34 cellular contexts compared by ENCODE assay signal in genomic region chr12:64205542-64205941, GRCh38. TPM values are rescaled to one million over a fixed set of nuclear protein-coding genes. Genes with fewer than 3 reads are reported as not detected.
DNase-seq lines count a peak whose midpoint lies in the region; ATAC-seq, FAIRE-seq and TF ChIP-seq lines count a peak whose summit lies in the region.
"Had no signal": no experiment of that assay in that cellular context is flagged by ENCODE, and none has a peak within 500 bp of the region (broad histone marks: within the 10 kb centered on the region; RNA-seq: fewer than 3 reads in every experiment).

No MANE protein-coding gene starts in this region.

- H3K79me2 ChIP-seq in HepG2 (ENCODE audit: insufficient read depth, low read length) (no peaks in the 10 kb centered on the region), K562 (ENCODE audit: control insufficient read depth, insufficient read depth, low read length) (no peaks in the 10 kb centered on the region)

- no peaks in the 10 kb centered on the region for H3K27me3 ChIP-seq in HepG2 (ENCODE audit: control insufficient read depth in 1 of 2, insufficient read depth in 2 of 2, low read length in 2 of 2)
- no peaks in the 10 kb centered on the region for H3K27me3 ChIP-seq in right lobe of liver
- no peaks in the 10 kb centered on the region for H3K27me3 ChIP-seq in K562 (ENCODE audit: control insufficient read depth in 2 of 2, insufficient read depth in 2 of 2, low read length in 2 of 2)
- no peaks in the 10 kb centered on the region for H3K27me3 ChIP-seq in gastrocnemius medialis
- no peaks in the 10 kb centered on the region for H3K27me3 ChIP-seq in CD4-positive, alpha-beta T cell (ENCODE audit: control insufficient read depth, insufficient read depth, low read length)
- H3K27me3 ChIP-seq: BE2C; BLaER1; BLaER1 treated with 17β-estradiol and CSF1 and Interleukin-3, amounts not matched to agents 10 nM and 100 nM had no signal

- no peak overlapping the region for H3K4me2 ChIP-seq in HepG2 (ENCODE audit: low read depth, low read length)
- no peak overlapping the region for H3K4me2 ChIP-seq in K562 (ENCODE audit: insufficient read depth, low read length)
- H3K4me2 ChIP-seq: A549; BLaER1; BLaER1 treated with 17β-estradiol and CSF1 and Interleukin-3, amounts not matched to agents 10 nM and 100 nM had no signal

- H3K9me1 ChIP-seq in K562 (ENCODE audit: control insufficient read depth, insufficient read depth, low read length), result no peaks in the 10 kb centered on the region

- H3K27ac Mint-ChIP-seq in CD4-positive, alpha-beta T cell, result no peak overlapping the region
- H3K27ac Mint-ChIP-seq: B cell; CD14-positive monocyte; CD4-positive, alpha-beta memory T cell; CD8-positive, alpha-beta memory T cell; CD8-positive, alpha-beta T cell had no signal

- POLR2A ChIA-PET in HepG2 (lab: Yijun Ruan, JAX), result no interaction called here
- POLR2A ChIA-PET in HEK293 (lab: Yijun Ruan, JAX), result no interaction called here
- POLR2A ChIA-PET in K562 (lab: Yijun Ruan, JAX), result no interaction called here
- POLR2A ChIA-PET in CD4-positive, alpha-beta T cell (lab: Charles Lee), result no interaction called here

- no peak for DNase-seq in HepG2 (ENCODE audit: low spot score)
- DNase-seq in right lobe of liver, result no peak
- no peak for DNase-seq in K562 (ENCODE audit: extremely low read depth in 1 of 4, low spot score in 3 of 4)
- DNase-seq in gastrocnemius medialis, result no peak
- no peak for DNase-seq in CD4-positive, alpha-beta T cell
- DNase-seq: 8988T; ACHN; AML-193; BE2C; C1 segment of cervical spinal cord; Caco-2; Calu3; CD4-positive, alpha-beta memory T cell; CD4-positive, CD25-positive, alpha-beta regulatory T cell; CD8-positive, alpha-beta memory T cell; CD8-positive, alpha-beta T cell; COR-L47; DMS 273 treated with DMSO at 0.1 percent for 48 hours; DMS153; DMS53; DMS79; DMS79 treated with DMSO at 0.1 percent for 48 hours; DND-41; EL had no signal

- no peak for TF ChIP-seq RAD21 in HepG2 (CRISPR knock-in tag; IDR thresholded peaks at IDR 0.05)
- no peak for TF ChIP-seq RAD21 in K562 (CRISPR knock-in tag; conservative IDR thresholded peaks at IDR 0.05 in 1 of 2, IDR thresholded peaks at IDR 0.05 in 1 of 2)

- H3K27ac ChIP-seq in HepG2 (ENCODE audit: extremely low read length, insufficient read depth, low read length), result no peak overlapping the region
- no peak overlapping the region for H3K27ac ChIP-seq in right lobe of liver
- H3K27ac ChIP-seq in HEK293 (ENCODE audit: extremely low read depth, low read depth, low read length), result no peak overlapping the region
- H3K27ac ChIP-seq in K562 (ENCODE audit: extremely low read depth, low read depth, low read length), result no peak overlapping the region
- no peak overlapping the region for H3K27ac ChIP-seq in gastrocnemius medialis
- no peak overlapping the region for H3K27ac ChIP-seq in CD4-positive, alpha-beta T cell (ENCODE audit: low read depth, low read length)
- H3K27ac ChIP-seq: 22Rv1; A549; BLaER1; BLaER1 treated with 17β-estradiol and CSF1 and Interleukin-3, amounts not matched to agents 10 nM and 100 nM; C4-2B had no signal

- TF ChIP-seq CTCF in HepG2 (CRISPR knock-in tag; IDR thresholded peaks at IDR 0.05), result no peak
- TF ChIP-seq CTCF in right lobe of liver (IDR thresholded peaks at IDR 0.05), result no peak
- no peak for TF ChIP-seq CTCF in HEK293 (tag by site-specific recombination; IDR thresholded peaks at IDR 0.05)
- no peak for TF ChIP-seq CTCF in K562 (IDR thresholded peaks at IDR 0.05 in 2 of 3, conservative IDR thresholded peaks at IDR 0.05 in 1 of 3; ENCODE audit: insufficient read depth in 2 of 3, low read depth in 1 of 3, low read length in 3 of 3)
- no peak for TF ChIP-seq CTCF in gastrocnemius medialis (IDR thresholded peaks at IDR 0.05 in 4 of 5, conservative IDR thresholded peaks at IDR 0.05 in 1 of 5)
- no peak for TF ChIP-seq CTCF in CD4-positive, alpha-beta T cell (IDR thresholded peaks at IDR 0.05)

- H3K9me3 ChIP-seq in HepG2 (ENCODE audit: low read length) (no peaks in the 10 kb centered on the region), right lobe of liver (no peaks in the 10 kb centered on the region), HEK293 (ENCODE audit: control insufficient read depth, insufficient read depth, low read depth, low read length) (no peaks in the 10 kb centered on the region), K562 (replicated peaks; ENCODE audit: control insufficient read depth, insufficient read depth, low read depth, low read length) (no peaks in the 10 kb centered on the region), gastrocnemius medialis (no peaks in the 10 kb centered on the region)
- H3K9me3 ChIP-seq in CD4-positive, alpha-beta T cell (ENCODE audit: control insufficient read depth, low read length), result no peaks in the 10 kb centered on the region
- H3K9me3 ChIP-seq: A549, BE2C, BLaER1, Caco-2 had no signal

- BruUV-seq in HepG2 (replicated peaks; lab: Mats Ljungman, UMichigan) (no TSS peak), K562 (replicated peaks; lab: Mats Ljungman, UMichigan) (no TSS peak)

- ATAC-seq in HepG2 (no peak), right lobe of liver (no peak), K562 (no peak), gastrocnemius medialis (no peak)
- no peak for ATAC-seq in CD4-positive, alpha-beta T cell (ENCODE audit: poor library complexity)
- ATAC-seq: A549; CD8-positive, alpha-beta T cell had no signal

- H2AFZ ChIP-seq in HepG2 (ENCODE audit: low read length) (no peak overlapping the region), K562 (ENCODE audit: low read depth, low read length) (no peak overlapping the region)

- H3K4me3 ChIP-seq in HepG2 (replicated peaks in 1 of 3; ENCODE audit: insufficient read depth in 1 of 3, low read depth in 2 of 3, low read length in 3 of 3), result no peak overlapping the region
- H3K4me3 ChIP-seq in right lobe of liver, result no peak overlapping the region
- H3K4me3 ChIP-seq in HEK293 (ENCODE audit: low read depth, low read length), result no peak overlapping the region
- no peak overlapping the region for H3K4me3 ChIP-seq in K562
- no peak overlapping the region for H3K4me3 ChIP-seq in gastrocnemius medialis
- H3K4me3 ChIP-seq: A549; BLaER1; BLaER1 treated with 17β-estradiol and CSF1 and Interleukin-3, amounts not matched to agents 10 nM and 100 nM had no signal

- peaks cover 63% of the 10 kb centered on the region for H3K36me3 Mint-ChIP-seq in CD4-positive, alpha-beta T cell (ENCODE audit: low read depth)

- H3K4me3 Mint-ChIP-seq in CD4-positive, alpha-beta T cell, result no peak overlapping the region
- H3K4me3 Mint-ChIP-seq: B cell; CD14-positive monocyte; CD4-positive, alpha-beta memory T cell; CD4-positive, CD25-positive, alpha-beta regulatory T cell; CD8-positive, alpha-beta memory T cell; CD8-positive, alpha-beta T cell had no signal

- no peaks in the 10 kb centered on the region for H3K4me1 Mint-ChIP-seq in CD4-positive, alpha-beta T cell (ENCODE audit: low read depth)
- H3K4me1 Mint-ChIP-seq: B cell; CD14-positive monocyte; CD4-positive, alpha-beta memory T cell; CD8-positive, alpha-beta memory T cell had no signal

- H4K20me1 ChIP-seq in HepG2 (ENCODE audit: insufficient read depth, low read length) (no peaks in the 10 kb centered on the region), K562 (replicated peaks; ENCODE audit: control insufficient read depth, insufficient read depth, low read length) (no peaks in the 10 kb centered on the region)
- H4K20me1 ChIP-seq: BLaER1; BLaER1 treated with 17β-estradiol and CSF1 and Interleukin-3, amounts not matched to agents 10 nM and 100 nM had no signal

- H3K9ac ChIP-seq in HepG2 (ENCODE audit: insufficient read depth, low read depth, low read length) (no peak overlapping the region), K562 (ENCODE audit: insufficient read depth in 1 of 2, low read depth in 2 of 2, low read length in 2 of 2) (no peak overlapping the region)
- H3K9ac ChIP-seq: BLaER1; BLaER1 treated with 17β-estradiol and CSF1 and Interleukin-3, amounts not matched to agents 10 nM and 100 nM had no signal

- H3K36me3 ChIP-seq in HepG2 (replicated peaks in 1 of 2; ENCODE audit: control insufficient read depth in 1 of 2, insufficient read depth in 2 of 2, low read length in 2 of 2) (no peaks in the 10 kb centered on the region; a peak in 1 of 5 replicates), right lobe of liver (peaks cover 0 to 15% (median 0%) of the 10 kb centered on the region in 4 donors), HEK293 (ENCODE audit: control insufficient read depth in 2 of 2, insufficient read depth in 1 of 2, low read length in 2 of 2) (peaks cover 2 to 4% of the 10 kb centered on the region in 2 experiments; a peak in 2 of 3 replicates), K562 (ENCODE audit: control insufficient read depth, insufficient read depth, low read length) (no peaks in the 10 kb centered on the region; the same call in 2 of the 3 replicates), gastrocnemius medialis (no peaks in the 10 kb centered on the region)
- H3K36me3 ChIP-seq: BE2C had no signal

- peaks cover 11% of the 10 kb centered on the region for H3K4me1 ChIP-seq in HepG2 (ENCODE audit: insufficient read depth, low read length)
- H3K4me1 ChIP-seq in right lobe of liver, result no peaks in the 10 kb centered on the region
- H3K4me1 ChIP-seq in HEK293 (ENCODE audit: control insufficient read depth, insufficient read depth, low read length), result no peaks in the 10 kb centered on the region
- H3K4me1 ChIP-seq in K562 (replicated peaks in 1 of 2; ENCODE audit: control insufficient read depth in 2 of 2, insufficient read depth in 2 of 2, low read length in 2 of 2), result no peaks in the 10 kb centered on the region
- no peaks in the 10 kb centered on the region for H3K4me1 ChIP-seq in gastrocnemius medialis
- H3K4me1 ChIP-seq: A549; BE2C; BLaER1; BLaER1 treated with 17β-estradiol and CSF1 and Interleukin-3, amounts not matched to agents 10 nM and 100 nM; Caco-2 had no signal

- FAIRE-seq in HepG2 (lab: Jason Lieb, UNC) (no peak), K562 (lab: Jason Lieb, UNC) (no peak)
- FAIRE-seq: A204.1, A549, D721Med had no signal

- H3K27me3 Mint-ChIP-seq in CD4-positive, alpha-beta T cell, result no peaks in the 10 kb centered on the region
- H3K27me3 Mint-ChIP-seq: B cell; CD4-positive, alpha-beta memory T cell; CD4-positive, CD25-positive, alpha-beta regulatory T cell had no signal

- H3K9me3 Mint-ChIP-seq in CD4-positive, alpha-beta T cell, result no peaks in the 10 kb centered on the region
- H3K9me3 Mint-ChIP-seq: CD4-positive, CD25-positive, alpha-beta regulatory T cell had no signal

- in situ Hi-C loops in HepG2 (cut with HindIII; ENCODE audit: extremely low pct_ligation_motif_present, low pct_unique_long_range_greater_than_20kb) (no loop called here), K562 (cut with MboI) (no loop called here), gastrocnemius medialis (cut with MboI; ENCODE audit: low sequenced_read_pairs in 4 of 4) (no loop called here)

- CTCF ChIA-PET in HepG2 (lab: Yijun Ruan, JAX; ENCODE audit: low intra/inter-chr PET ratio, low total read pairs) (no interaction called here), HEK293 (lab: Yijun Ruan, JAX) (interaction anchor here (0.6 kb wide), 1 partner anchor 487 kb away, joined by 4 read pairs; no protein-coding TSS in a partner anchor), K562 (lab: Yijun Ruan, JAX; ENCODE audit: low intra/inter-chr PET ratio) (no interaction called here)
- CTCF ChIA-PET in CD4-positive, alpha-beta T cell (lab: Charles Lee), result no interaction called here

- intact Hi-C loops in HepG2 (cut with micrococcal nuclease; ENCODE audit: unreplicated experiment) (no loop called here), right lobe of liver (cut with DNase I) (no loop called here), K562 (cut with micrococcal nuclease) (no loop called here), gastrocnemius medialis (cut with DNase I; ENCODE audit: low total_unique reads) (no loop called here)
- intact Hi-C loops in CD4-positive, alpha-beta T cell (cut with DNase I, micrococcal nuclease), result no loop called here

- TF ChIP-seq EP300 in HepG2 (IDR thresholded peaks at IDR 0.05; ENCODE audit: low read depth in 2 of 2, low read length in 2 of 2) (no peak), HepG2 (CRISPR knock-in tag; IDR thresholded peaks at IDR 0.05; ENCODE audit: borderline replicate concordance) (no peak), K562 (IDR thresholded peaks at IDR 0.05; ENCODE audit: low read length) (no peak)

- WGBS in HepG2 (ENCODE audit: low lambda C conversion rate), result 92% methylated on average over 2 of the region's 2 CpGs
- 96% methylated on average over 2 of the region's 2 CpGs for WGBS in right lobe of liver (ENCODE audit: insufficient coverage, low coverage, low lambda C conversion rate, missing lambda C conversion rate)
- WGBS in K562 (ENCODE audit: insufficient coverage, low coverage, missing lambda C conversion rate), result 53% methylated on average over 2 of the region's 2 CpGs

- TF ChIP-seq POLR2A in HepG2 (IDR thresholded peaks at IDR 0.05; ENCODE audit: insufficient read depth in 1 of 2, low read depth in 2 of 2, low read length in 2 of 2), result no peak
- TF ChIP-seq POLR2A in right lobe of liver (IDR thresholded peaks at IDR 0.05), result no peak
- TF ChIP-seq POLR2A in K562 (conservative IDR thresholded peaks at IDR 0.05), result no peak
- no peak for TF ChIP-seq POLR2A in gastrocnemius medialis (IDR thresholded peaks at IDR 0.05)

RNA-seq across cellular contexts. Expression of gene KICS2, which starts 16.6 kb away (rescaled TPM):
- total RNA-seq in HepG2 (2016; rRNA removed; fragmentation: Illumina TruSeq; extraction: Trizol), result 6.6 and 6.8 TPM in 2 replicates
- 4.8 and 6.6 TPM in 2 replicates for total RNA-seq in HepG2 (2016; cell fraction: cytosol; rRNA removed; fragmentation: Illumina TruSeq; extraction: Trizol; ENCODE audit: low read depth)
- total RNA-seq in HepG2 (2016; cell fraction: insoluble cytoplasmic fraction; rRNA removed; fragmentation: Illumina TruSeq; extraction: Trizol), result 8.0 and 8.8 TPM in 2 replicates
- 6.7 and 8.2 TPM in 2 replicates for total RNA-seq in HepG2 (2016; cell fraction: membrane; rRNA removed; fragmentation: Illumina TruSeq; extraction: Trizol)
- total RNA-seq in HepG2 (2016; cell fraction: nucleus; rRNA removed; fragmentation: Illumina TruSeq; extraction: Trizol), result 12.1 and 12.3 TPM in 2 replicates
- 3.3 and 3.5 TPM in 2 replicates for polyA plus RNA-seq in HepG2 (2011; rRNA removed)
- 3.0 TPM in 2 replicates for polyA plus RNA-seq in HepG2 (2011; cell fraction: cytosol; rRNA removed)
- polyA plus RNA-seq in HepG2 (2011; cell fraction: nucleus; rRNA removed), result 6.5 and 8.2 TPM in 2 replicates
- 3.0 and 3.6 TPM in 2 replicates for polyA plus RNA-seq in HepG2 (2012)
- polyA plus RNA-seq in HepG2 (2016; cell fraction: cytosol; fragmentation: Illumina TruSeq; extraction: Trizol; ENCODE audit: low read depth), result 1.6 and 1.7 TPM in 2 replicates
- 5.8 and 6.1 TPM in 2 replicates for polyA plus RNA-seq in HepG2 (2016; cell fraction: insoluble cytoplasmic fraction; fragmentation: Illumina TruSeq; extraction: Trizol; ENCODE audit: low read depth)
- polyA plus RNA-seq in HepG2 (2016; cell fraction: membrane; fragmentation: Illumina TruSeq; extraction: Trizol; ENCODE audit: low read depth), result 2.8 and 3.4 TPM in 2 replicates
- 5.2 and 5.9 TPM in 2 replicates for polyA plus RNA-seq in HepG2 (2016; cell fraction: nucleus; fragmentation: Illumina TruSeq; extraction: Trizol; ENCODE audit: insufficient read depth, low read depth)
- polyA minus RNA-seq in HepG2 (2011; rRNA and poly(A)+ RNA removed; ENCODE audit: low replicate concordance), result 9.8 and 11.4 TPM in 2 replicates
- polyA minus RNA-seq in HepG2 (2011; cell fraction: cytosol; rRNA and poly(A)+ RNA removed), result 3.3 and 4.2 TPM in 2 replicates
- 18.0 and 22.3 TPM in 2 replicates for polyA minus RNA-seq in HepG2 (2011; cell fraction: nucleus; rRNA and poly(A)+ RNA removed)
- total RNA-seq in right lobe of liver, result 10 to 100 TPM in 2 of 6 experiments, 1 to 10 TPM in 4; 4.4 to 11.0 (median 7.6) TPM
- total RNA-seq in K562 (2011; cell fraction: chromatin; rRNA removed; ENCODE audit: low replicate concordance), result 11.2 and 14.4 TPM in 2 replicates
- total RNA-seq in K562 (2011; cell fraction: nucleolus; rRNA removed), result 14.0 and 18.4 TPM in 2 replicates
- 17.7 and 19.8 TPM in 2 replicates for total RNA-seq in K562 (2011; cell fraction: nucleoplasm; rRNA removed)
- total RNA-seq in K562 (2014; rRNA removed), result 5.6 and 7.1 TPM in 2 replicates
- 4.7 and 5.5 TPM in 2 replicates for total RNA-seq in K562 (2014; rRNA removed; fragmentation: Illumina TruSeq; extraction: Trizol)
- 4.7 and 5.4 TPM in 2 replicates for total RNA-seq in K562 (2015; rRNA removed; fragmentation: Illumina TruSeq; extraction: Trizol)
- 5.8 and 6.7 TPM in 2 replicates for total RNA-seq in K562 (2021)
- polyA plus RNA-seq in K562 (2011; rRNA removed), result 6.4 and 7.2 TPM in 2 replicates
- polyA plus RNA-seq in K562 (2011; cell fraction: cytosol; rRNA removed), result 5.5 and 5.7 TPM in 2 replicates
- 8.9 and 9.1 TPM in 2 replicates for polyA plus RNA-seq in K562 (2011; cell fraction: nucleus; rRNA removed)
- polyA plus RNA-seq in K562 (2012), result 2.7 and 4.1 TPM in 2 replicates
- 6.1 and 6.4 TPM in 2 replicates for polyA plus RNA-seq in K562 (2014; fragmentation: Illumina TruSeq; extraction: Trizol)
- polyA plus RNA-seq in K562 (2014; fragmentation: Nextera tagmentation; extraction: Ambion mirVana), result 1 to 10 TPM; 2.3 to 3.0 TPM
- polyA plus RNA-seq in K562 (2014; rRNA removed), result 4.9 and 11.4 TPM in 2 replicates
- 8.9 and 11.0 TPM in 2 replicates for polyA minus RNA-seq in K562 (2011; rRNA and poly(A)+ RNA removed)
- polyA minus RNA-seq in K562 (2011; cell fraction: cytosol; rRNA and poly(A)+ RNA removed), result 3.4 and 6.1 TPM in 2 replicates
- 18.2 and 21.1 TPM in 2 replicates for polyA minus RNA-seq in K562 (2011; cell fraction: nucleus; rRNA and poly(A)+ RNA removed)
- total RNA-seq in gastrocnemius medialis, result 10 to 100 TPM in 2 of 4 donors, 1 to 10 TPM in 2; 5.1 to 17.9 (median 11.0) TPM
- total RNA-seq in CD4-positive, alpha-beta T cell, result 10 to 100 TPM; 13.6 to 14.0 TPM

Comparison
In these comparisons a context has a peak if more than half of its experiments do, and no peak if none do; other contexts are left out.
1. Of the 241 proteins assayed by ChIP-seq in both HepG2 and K562: peak only in HepG2: HNRNPK; only in K562: PCBP1; in both: PCBP2; in neither: 238.